In the genomic region with DNA sequence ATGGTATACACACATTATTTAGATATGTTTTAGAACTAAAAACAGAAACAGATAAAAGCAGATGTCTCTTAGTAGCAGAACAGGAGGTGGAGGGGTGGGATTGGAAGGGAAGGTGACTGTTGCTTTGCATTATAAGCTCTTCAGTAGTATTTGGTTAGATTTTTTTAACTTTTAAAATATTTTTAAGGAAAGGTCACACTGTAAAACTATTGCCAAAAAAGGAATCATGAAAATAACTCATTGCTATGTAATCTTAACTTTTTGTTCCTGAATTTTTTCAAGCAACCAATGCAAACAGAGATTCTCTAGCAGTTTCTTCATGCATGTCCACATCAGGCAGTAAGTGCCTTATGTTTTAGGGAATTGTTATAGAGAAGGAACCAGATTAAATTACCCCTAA, we compare ENCODE assay signal across 16 cellular contexts.
DNase-seq lines count a peak whose midpoint lies in the region; ATAC-seq, FAIRE-seq and TF ChIP-seq lines count a peak whose summit lies in the region.
"Had no signal": no experiment of that assay in that cellular context is flagged by ENCODE, and none has a peak within 500 bp of the region (broad histone marks: within the 10 kb centered on the region; RNA-seq: fewer than 3 reads in every experiment).

No MANE protein-coding gene starts in this region.

- H2AK5ac ChIP-seq in IMR-90 (ENCODE audit: low read depth, low read length) (no peak overlapping the region), H1 (ENCODE audit: low read depth, low read length) (no peak overlapping the region)

- no peak overlapping the region for H3K9ac ChIP-seq in IMR-90 (ENCODE audit: low read depth, low read length)
- H3K9ac ChIP-seq in H1 (replicated peaks in 1 of 4; ENCODE audit: extremely low read depth in 1 of 4, low read depth in 3 of 4, low read length in 3 of 4): no peak overlapping the region
- H3K9ac ChIP-seq in PC-3 (ENCODE audit: low read length): no peak overlapping the region

- H2BK20ac ChIP-seq in IMR-90 (ENCODE audit: low read depth, low read length): no peak overlapping the region; the same call in 1 of the 2 replicates
- no peak overlapping the region for H2BK20ac ChIP-seq in H1 (ENCODE audit: low read length)

- no peaks in the 10 kb centered on the region for H3K4me1 Mint-ChIP-seq in activated naive CD4-positive, alpha-beta T cell treated with anti-CD3 and anti-CD28 coated beads for 36 hours (ENCODE audit: low read depth)
- H3K4me1 Mint-ChIP-seq: CD14-positive monocyte, IgD-negative memory B cell had no signal

- TF ChIP-seq RAD21 in IMR-90 (IDR thresholded peaks at IDR 0.05; ENCODE audit: low read length) (no peak), H1 (IDR thresholded peaks at IDR 0.05 in 1 of 2, conservative IDR thresholded peaks at IDR 0.05 in 1 of 2; ENCODE audit: low read depth in 2 of 2, low read length in 2 of 2) (no peak)

- CTCF ChIA-PET in IMR-90 (lab: Yijun Ruan, JAX) (no interaction called here), H1 (lab: Charles Lee; ENCODE audit: partially characterized antibody) (interaction anchor here (1.0 to 8.7 kb wide), 2 partner anchors 33 to 183 kb away, joined by 4 to 64 read pairs; no protein-coding TSS in a partner anchor), PC-3 (lab: Charles Lee) (no interaction called here)
- CTCF ChIA-PET in activated naive CD4-positive, alpha-beta T cell treated with anti-CD3 and anti-CD28 coated beads for 36 hours (lab: Charles Lee): no interaction called here

- no peak overlapping the region for H3K4me3 ChIP-seq in IMR-90 (ENCODE audit: insufficient read depth, low read depth, low read length)
- no peak overlapping the region for H3K4me3 ChIP-seq in H1 (ENCODE audit: extremely low read depth in 1 of 4, insufficient read depth in 2 of 4, low read depth in 3 of 4, low read length in 4 of 4)
- H3K4me3 ChIP-seq in PC-3 (ENCODE audit: low read length): no peak overlapping the region
- H3K4me3 ChIP-seq: A549 had no signal

- H3K36me3 ChIP-seq in IMR-90 (ENCODE audit: control insufficient read depth, insufficient read depth, low read length) (no peaks in the 10 kb centered on the region), H1 (ENCODE audit: control insufficient read depth in 2 of 4, insufficient read depth in 4 of 4, low read length in 3 of 4) (no peaks in the 10 kb centered on the region), PC-3 (ENCODE audit: low read depth, low read length) (no peaks in the 10 kb centered on the region)

- no peaks in the 10 kb centered on the region for H3K9me3 ChIP-seq in IMR-90 (ENCODE audit: control insufficient read depth, insufficient read depth, low read length)
- no peaks in the 10 kb centered on the region for H3K9me3 ChIP-seq in H1 (ENCODE audit: insufficient read depth in 2 of 2, low read depth in 1 of 2, low read length in 1 of 2)
- no peaks in the 10 kb centered on the region for H3K9me3 ChIP-seq in PC-3 (ENCODE audit: low read length)
- H3K9me3 ChIP-seq: A549, Caco-2 had no signal

- in situ Hi-C loops in IMR-90 (cut with MboI; ENCODE audit: low sequenced_read_pairs): no loop called here

- H3K23ac ChIP-seq in IMR-90 (ENCODE audit: low read depth, low read length) (no peak overlapping the region; the same call in 1 of the 2 replicates), H1 (ENCODE audit: insufficient read length) (no peak overlapping the region)

- no peaks in the 10 kb centered on the region for H3K79me1 ChIP-seq in IMR-90 (ENCODE audit: low read depth in 1 of 2, low read length in 2 of 2)
- no peaks in the 10 kb centered on the region for H3K79me1 ChIP-seq in H1 (ENCODE audit: low read depth, low read length)

- H3K27me3 Mint-ChIP-seq in activated naive CD4-positive, alpha-beta T cell treated with anti-CD3 and anti-CD28 coated beads for 36 hours (ENCODE audit: low read depth): peaks cover 18% of the 10 kb centered on the region

- peak overlapping the region; percentile 62 to 69; a peak in 3 of 4 replicates for H4K8ac ChIP-seq in IMR-90 (ENCODE audit: low read depth in 2 of 2, low read length in 2 of 2)
- H4K8ac ChIP-seq in H1 (ENCODE audit: extremely low read depth, insufficient read depth, low read length): no peak overlapping the region

- H3K14ac ChIP-seq in IMR-90 (replicated peaks; ENCODE audit: low read depth, low read length) (no peak overlapping the region; the same call in 1 of the 2 replicates), H1 (ENCODE audit: insufficient read length) (no peak overlapping the region)

- H3K4me1 ChIP-seq in IMR-90 (ENCODE audit: control insufficient read depth, insufficient read depth, low read length): peaks cover 26% of the 10 kb centered on the region
- no peaks in the 10 kb centered on the region for H3K4me1 ChIP-seq in H1 (replicated peaks in 1 of 4; ENCODE audit: control insufficient read depth in 3 of 4, insufficient read depth in 4 of 4, low read length in 3 of 4)
- peaks cover 10% of the 10 kb centered on the region for H3K4me1 ChIP-seq in PC-3 (ENCODE audit: insufficient read depth, low read length)

- no peaks in the 10 kb centered on the region for H3K9me2 ChIP-seq in PC-3 (replicated peaks; ENCODE audit: low read length)

- no peak overlapping the region for H3K27ac Mint-ChIP-seq in activated naive CD4-positive, alpha-beta T cell treated with anti-CD3 and anti-CD28 coated beads for 36 hours
- H3K27ac Mint-ChIP-seq: CD14-positive monocyte, IgD-negative memory B cell had no signal

- POLR2A ChIA-PET in IMR-90 (lab: Charles Lee; ENCODE audit: unreplicated experiment): no interaction called here
- POLR2A ChIA-PET in H1 (lab: Charles Lee; ENCODE audit: partially characterized antibody): no interaction called here
- POLR2A ChIA-PET in PC-3 (lab: Charles Lee; ENCODE audit: unreplicated experiment): no interaction called here

- no TSS peak for BruUV-seq in IMR-90 (replicated peaks; lab: Mats Ljungman, UMichigan)
- no TSS peak for BruUV-seq in PC-3 (replicated peaks; lab: Mats Ljungman, UMichigan)

- no peaks in the 10 kb centered on the region for H3K27me3 ChIP-seq in IMR-90 (ENCODE audit: control insufficient read depth, insufficient read depth, low read length)
- no peaks in the 10 kb centered on the region for H3K27me3 ChIP-seq in H1 (replicated peaks in 1 of 4; ENCODE audit: control insufficient read depth in 3 of 4, extremely low read depth in 1 of 4, insufficient read depth in 3 of 4, low read length in 3 of 4)
- H3K27me3 ChIP-seq in PC-3 (ENCODE audit: low read length): 0 out of 2 replicates have a peak, but pooled peaks cover 4% of the 10 kb centered on the region

- H3K18ac ChIP-seq in IMR-90 (ENCODE audit: low read depth, low read length): peak overlapping the region; percentile 91
- H3K18ac ChIP-seq in H1 (ENCODE audit: extremely low read depth, low read length): no peak overlapping the region

- H4K20me1 ChIP-seq in IMR-90 (ENCODE audit: insufficient read depth, low read length) (no peaks in the 10 kb centered on the region), H1 (replicated peaks in 1 of 2; ENCODE audit: control insufficient read depth in 1 of 2, insufficient read depth in 2 of 2, low read length in 2 of 2) (no peaks in the 10 kb centered on the region), PC-3 (ENCODE audit: low read length) (no peaks in the 10 kb centered on the region)

- TF ChIP-seq POLR2A in IMR-90 (IDR thresholded peaks at IDR 0.05; ENCODE audit: low read depth, low read length) (no peak), H1 (IDR thresholded peaks at IDR 0.05; ENCODE audit: control extremely low read depth in 1 of 2, low read depth in 2 of 2, low read length in 2 of 2) (no peak), H54 (IDR thresholded peaks at IDR 0.05; ENCODE audit: low read depth, low read length) (no peak)

- dilution Hi-C loops in IMR-90 (cut with HindIII; ENCODE audit: low sequenced_read_pairs, unreplicated experiment): no loop called here

- peak overlapping the region; percentile 12; the same call in 1 of the 3 replicates for H2BK15ac ChIP-seq in IMR-90 (ENCODE audit: low read depth, low read length)
- no peak overlapping the region for H2BK15ac ChIP-seq in H1 (ENCODE audit: low read length)

- no peak for TF ChIP-seq CTCF in IMR-90 (conservative IDR thresholded peaks at IDR 0.05; ENCODE audit: low read depth, low read length)
- no peak for TF ChIP-seq CTCF in H1 (IDR thresholded peaks at IDR 0.05; ENCODE audit: control extremely low read depth in 1 of 3, insufficient read depth in 1 of 3, low read depth in 1 of 3, low read length in 3 of 3)
- TF ChIP-seq CTCF in PC-3 (conservative IDR thresholded peaks at IDR 0.05; ENCODE audit: low read depth, low read length): no peak

- ATAC-seq in IMR-90 (ENCODE audit: low read depth) (peak; percentile 32), PC-3 (no peak)
- ATAC-seq: A549 had no signal

- H3K79me2 ChIP-seq in H1 (ENCODE audit: control insufficient read depth in 1 of 2, insufficient read depth in 2 of 2, low read length in 2 of 2): no peaks in the 10 kb centered on the region
- no peaks in the 10 kb centered on the region for H3K79me2 ChIP-seq in PC-3 (ENCODE audit: low read length)

- peak overlapping the region; percentile 48; the same call in 1 of the 2 replicates for H3K4ac ChIP-seq in IMR-90 (ENCODE audit: low read depth, low read length)
- H3K4ac ChIP-seq in H1 (replicated peaks; ENCODE audit: insufficient read length, low read depth, low read length): no peak overlapping the region

- peaks cover 11% of the 10 kb centered on the region for H3K9me1 ChIP-seq in IMR-90 (ENCODE audit: insufficient read depth, low read length)

- FAIRE-seq in H1 (lab: Jason Lieb, UNC) (no peak), H54 (lab: Jason Lieb, UNC) (no peak)
- FAIRE-seq: A549, GM19239 had no signal

- H2BK12ac ChIP-seq in H1 (ENCODE audit: low read depth, low read length): no peak overlapping the region

- DNase-seq in IMR-90 (peak; percentile 49), H1 (ENCODE audit: low read depth in 1 of 2, low spot score in 2 of 2) (no peak), iris pigment epithelial cell (ENCODE audit: low read depth) (peak; percentile 38), H54 (ENCODE audit: insufficient read length, low spot score) (no peak), PC-3 (no peak), NCI-H2029 (lab: John Stamatoyannopoulos, UW) (no peak)
- no peak for DNase-seq in activated naive CD4-positive, alpha-beta T cell treated with anti-CD3 and anti-CD28 coated beads for 36 hours
- DNase-seq: Caco-2; CD8-positive, alpha-beta memory T cell; DND-41; GDM1; H7 had no signal

- H2BK5ac ChIP-seq in IMR-90 (ENCODE audit: low read depth, low read length, poor library complexity, severe bottlenecking) (no peak overlapping the region), H1 (ENCODE audit: low read depth, low read length) (no peak overlapping the region)

- no peak for TF ChIP-seq EP300 in H1 (IDR thresholded peaks at IDR 0.05; ENCODE audit: borderline replicate concordance in 1 of 2, low read depth in 2 of 2, low read length in 2 of 2)

- intact Hi-C loops in IMR-90 (cut with micrococcal nuclease): no loop called here
- intact Hi-C loops in activated naive CD4-positive, alpha-beta T cell treated with anti-CD3 and anti-CD28 coated beads for 36 hours (cut with micrococcal nuclease): no loop called here
- intact Hi-C loops in PC-3 (cut with micrococcal nuclease): no loop called here

- H3K23me2 ChIP-seq in H1 (ENCODE audit: low read depth, low read length): no peaks in the 10 kb centered on the region; the same call in 1 of the 2 replicates

- peak overlapping the region; percentile 75; the same call in 1 of the 2 replicates for H3K27ac ChIP-seq in IMR-90 (ENCODE audit: insufficient read depth, low read length)
- no peak overlapping the region for H3K27ac ChIP-seq in H1 (ENCODE audit: low read depth, low read length)
- H3K27ac ChIP-seq in PC-3 (ENCODE audit: low read length): no peak overlapping the region
- H3K27ac ChIP-seq: A549 had no signal

- H2AFZ ChIP-seq in IMR-90 (replicated peaks; ENCODE audit: low read length, poor library complexity) (no peak overlapping the region), H1 (ENCODE audit: low read length) (0 out of 2 replicates have a peak overlapping the region, but pooled peaks have one; percentile 27), PC-3 (ENCODE audit: low read length) (no peak overlapping the region)

- H3K4me3 Mint-ChIP-seq in activated naive CD4-positive, alpha-beta T cell treated with anti-CD3 and anti-CD28 coated beads for 36 hours: no peak overlapping the region
- H3K4me3 Mint-ChIP-seq: CD14-positive monocyte; CD8-positive, alpha-beta memory T cell; IgD-negative memory B cell had no signal

- H3K56ac ChIP-seq in IMR-90 (ENCODE audit: extremely low read depth, insufficient read depth, low read length) (no peak overlapping the region), H1 (replicated peaks; ENCODE audit: insufficient read length, low read depth, low read length) (no peak overlapping the region)

- H2BK120ac ChIP-seq in IMR-90 (ENCODE audit: low read depth, low read length) (peak overlapping the region; percentile 55; the same call in 1 of the 2 replicates), H1 (replicated peaks; ENCODE audit: low read depth, low read length) (no peak overlapping the region)

- no peak overlapping the region for H4K91ac ChIP-seq in IMR-90 (ENCODE audit: insufficient read depth, low read depth, low read length)
- no peak overlapping the region for H4K91ac ChIP-seq in H1 (replicated peaks; ENCODE audit: insufficient read length, low read length)

- no peaks in the 10 kb centered on the region for H3K36me3 Mint-ChIP-seq in activated naive CD4-positive, alpha-beta T cell treated with anti-CD3 and anti-CD28 coated beads for 36 hours (ENCODE audit: low read depth)
- H3K36me3 Mint-ChIP-seq: CD14-positive monocyte, IgD-negative memory B cell had no signal

- H3K9me3 Mint-ChIP-seq in activated naive CD4-positive, alpha-beta T cell treated with anti-CD3 and anti-CD28 coated beads for 36 hours: no peaks in the 10 kb centered on the region
- H3K9me3 Mint-ChIP-seq: CD8-positive, alpha-beta memory T cell; IgD-negative memory B cell had no signal

- H3F3A ChIP-seq in PC-3 (ENCODE audit: low read length, unreplicated experiment): no peaks in the 10 kb centered on the region

- H4K5ac ChIP-seq in IMR-90 (ENCODE audit: low read depth, low read length): no peak overlapping the region; the same call in 1 of the 2 replicates
- no peak overlapping the region for H4K5ac ChIP-seq in H1 (ENCODE audit: insufficient read length, low read depth, low read length)

- H3K4me2 ChIP-seq in IMR-90 (ENCODE audit: low read depth, low read length) (no peak overlapping the region), H1 (ENCODE audit: insufficient read depth in 1 of 2, low read depth in 2 of 2, low read length in 2 of 2) (no peak overlapping the region), PC-3 (ENCODE audit: low read length) (no peak overlapping the region)
- H3K4me2 ChIP-seq: A549 had no signal

- no peak overlapping the region for H2AK9ac ChIP-seq in IMR-90 (replicated peaks; ENCODE audit: low read depth, low read length, poor library complexity)

Comparison
In these comparisons a context has a peak if more than half of its experiments do, and no peak if none do; other contexts are left out.
1. DNase-seq: peak in IMR-90 (single experiment) and iris pigment epithelial cell (single experiment); none in H1 (0 of 2), H54 (single experiment), activated naive CD4-positive, alpha-beta T cell treated with anti-CD3 and anti-CD28 coated beads for 36 hours (single experiment), PC-3 (single experiment) and NCI-H2029 (single experiment).